21 cellular contexts compared by ENCODE assay signal in the genomic region with DNA sequence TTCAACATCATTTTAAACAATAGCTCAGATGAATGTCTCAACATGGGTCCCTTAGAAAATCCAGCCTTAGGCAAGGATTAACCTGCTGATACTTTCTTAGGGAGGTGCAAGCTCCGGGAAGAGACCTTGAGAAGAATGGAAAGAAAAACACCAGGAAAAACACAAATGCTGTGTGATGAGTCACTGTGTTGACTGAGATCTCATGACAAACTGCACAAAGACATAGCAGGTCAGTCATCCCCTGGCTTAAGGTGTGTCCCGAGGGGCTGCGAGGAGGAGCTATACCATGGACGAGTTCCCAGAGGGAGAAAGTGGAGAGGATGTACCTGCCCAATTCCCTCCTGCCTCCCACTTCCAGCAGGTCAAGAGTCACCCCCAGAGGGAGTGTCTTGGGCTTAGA.
A peak's percentile ranks its signal among the peaks of the same experiment; 100 is the strongest.
DNase-seq lines count a peak whose midpoint lies in the region; ATAC-seq, FAIRE-seq and TF ChIP-seq lines count a peak whose summit lies in the region.
"Had no signal": no experiment of that assay in that cellular context is flagged by ENCODE, and none has a peak within 500 bp of the region (broad histone marks: within the 10 kb centered on the region; RNA-seq: fewer than 3 reads in every experiment).

No MANE protein-coding gene starts in this region.

- no peak for DNase-seq in HCT116 (ENCODE audit: low read depth, low spot score)
- peak; percentile 70 to 92 for DNase-seq in PC-9
- peak; percentile 70 for DNase-seq in epithelial cell of esophagus (ENCODE audit: low read depth)
- peak; percentile 13 for DNase-seq in urothelium cell line (ENCODE audit: low spot score)
- DNase-seq in dedifferentiated amniotic fluid mesenchymal stem cell (ENCODE audit: extremely low spot score) = no peak
- no peak for DNase-seq in Caco-2
- no peak for DNase-seq in GM13976 (ENCODE audit: low spot score)
- DNase-seq: Calu3; CD4-positive, CD25-positive, alpha-beta regulatory T cell; DMS79; GF-D8; HFFc6; IMR-90; Karpas-422; NCI-H1105 treated with DMSO at 0.1 percent for 48 hours; NCI-H1694 treated with DMSO at 0.1 percent for 48 hours; NCI-H69; SW 1271 had no signal

- H3K4me1 ChIP-seq in HCT116 (ENCODE audit: control insufficient read depth in 1 of 2, insufficient read depth in 2 of 2, low read length in 2 of 2) = peaks cover 0 to 6% of the 10 kb centered on the region in 2 experiments; a peak in 1 of 4 replicates
- peaks cover 24% of the 10 kb centered on the region for H3K4me1 ChIP-seq in PC-9 (replicated peaks; ENCODE audit: insufficient read depth)
- H3K4me1 ChIP-seq in Caco-2 = no peaks in the 10 kb centered on the region

- H3K9me3 Mint-ChIP-seq in Caco-2 (ENCODE audit: unreplicated experiment) = no peaks in the 10 kb centered on the region

- no peak for FAIRE-seq in urothelium cell line (lab: Jason Lieb, UNC)
- FAIRE-seq: GM12891, H1 had no signal

- peaks cover 2% of the 10 kb centered on the region for H3K27me3 Mint-ChIP-seq in Caco-2 (ENCODE audit: insufficient read depth, unreplicated experiment)
- H3K27me3 Mint-ChIP-seq: CD4-positive, CD25-positive, alpha-beta regulatory T cell had no signal

- TF ChIP-seq RAD21 in HCT116 (IDR thresholded peaks at IDR 0.05; ENCODE audit: low read depth) = no peak

- in situ Hi-C loops in GM13976 (cut with MboI; ENCODE audit: low sequenced_read_pairs, unreplicated experiment) = no loop called here

- intact Hi-C loops in HCT116 (cut with micrococcal nuclease) = no loop called here
- intact Hi-C loops in PC-9 (cut with micrococcal nuclease; ENCODE audit: unreplicated experiment) = loop anchor here (2.0 to 5.0 kb wide), 3 partner anchors 70 to 384 kb away; no protein-coding TSS in a partner anchor
- intact Hi-C loops in Caco-2 (cut with micrococcal nuclease; ENCODE audit: unreplicated experiment) = no loop called here

- H2AFZ ChIP-seq in HCT116 (ENCODE audit: low read depth, low read length, poor library complexity, severe bottlenecking) (peak overlapping the region; percentile 24), PC-9 (no peak overlapping the region)

- no peak for TF ChIP-seq POLR2A in HCT116 (IDR thresholded peaks at IDR 0.05; ENCODE audit: borderline replicate concordance, extremely low read depth, insufficient read depth, insufficient read length)

- CTCF ChIA-PET in HCT116 (lab: Charles Lee) = no interaction called here
- CTCF ChIA-PET in PC-9 (lab: Charles Lee) = interaction anchor here (0.6 to 0.7 kb wide), 2 partner anchors 78 to 423 kb away, joined by 3 read pairs; no protein-coding TSS in a partner anchor
- CTCF ChIA-PET in Caco-2 (lab: Charles Lee) = no interaction called here

- H3K4me2 ChIP-seq in HCT116 (ENCODE audit: low read length) (no peak overlapping the region), PC-9 (peak overlapping the region; percentile 44; the same call in 1 of the 2 replicates)

- H3K36me3 Mint-ChIP-seq in Caco-2 (ENCODE audit: insufficient read depth, unreplicated experiment) = no peaks in the 10 kb centered on the region
- H3K36me3 Mint-ChIP-seq: CD4-positive, CD25-positive, alpha-beta regulatory T cell had no signal

- H3K9me3 ChIP-seq in HCT116 (ENCODE audit: control insufficient read depth in 1 of 2, insufficient read depth in 1 of 2, low read depth in 1 of 2, low read length in 2 of 2) (no peaks in the 10 kb centered on the region), PC-9 (ENCODE audit: insufficient read depth, low read depth) (no peaks in the 10 kb centered on the region), Caco-2 (no peaks in the 10 kb centered on the region)

- H3K4me1 Mint-ChIP-seq in Caco-2 (ENCODE audit: low read depth, unreplicated experiment) = no peaks in the 10 kb centered on the region
- H3K4me1 Mint-ChIP-seq: B cell; CD4-positive, CD25-positive, alpha-beta regulatory T cell had no signal

- H3F3A ChIP-seq in PC-9 (ENCODE audit: insufficient read depth, low read depth) = peaks cover 19% of the 10 kb centered on the region

- H3K36me3 ChIP-seq in HCT116 (ENCODE audit: control insufficient read depth in 1 of 2, insufficient read depth in 2 of 2, low read length in 2 of 2) (no peaks in the 10 kb centered on the region), PC-9 (ENCODE audit: low read depth) (no peaks in the 10 kb centered on the region), Caco-2 (ENCODE audit: control insufficient read depth, insufficient read depth, low read length) (no peaks in the 10 kb centered on the region)

- H3K9me2 ChIP-seq in HCT116 (ENCODE audit: insufficient read depth) = no peaks in the 10 kb centered on the region
- no peaks in the 10 kb centered on the region for H3K9me2 ChIP-seq in PC-9 (ENCODE audit: insufficient read depth)

- RAD21 ChIA-PET in HCT116 (lab: Charles Lee; ENCODE audit: low non-redundant PET in 1 of 2, low total read pairs in 2 of 2, uncharacterized antibody in 2 of 2, unreplicated experiment in 2 of 2) = no interaction called here

- H3K4me3 ChIP-seq in HCT116 (replicated peaks in 1 of 2; ENCODE audit: low read depth in 1 of 2, low read length in 2 of 2) = no peak overlapping the region
- no peak overlapping the region for H3K4me3 ChIP-seq in PC-9
- no peak overlapping the region for H3K4me3 ChIP-seq in epithelial cell of esophagus (ENCODE audit: low read length)
- H3K4me3 ChIP-seq in Caco-2 (ENCODE audit: low read depth, low read length) = no peak overlapping the region

- H3K27ac ChIP-seq in HCT116 (ENCODE audit: low read depth, low read length) (no peak overlapping the region), PC-9 (peak overlapping the region; percentile 81)

- BruUV-seq in HCT116 (replicated peaks; lab: Mats Ljungman, UMichigan) (no TSS peak), PC-9 (replicated peaks; lab: Mats Ljungman, UMichigan) (no TSS peak), Caco-2 (replicated peaks; lab: Mats Ljungman, UMichigan) (no TSS peak)

- no peaks in the 10 kb centered on the region for H4K20me1 ChIP-seq in HCT116 (ENCODE audit: insufficient read depth)
- no peaks in the 10 kb centered on the region for H4K20me1 ChIP-seq in PC-9 (ENCODE audit: insufficient read depth)

- H3K4me3 Mint-ChIP-seq in Caco-2 (ENCODE audit: unreplicated experiment) = no peak overlapping the region
- H3K4me3 Mint-ChIP-seq: B cell; CD4-positive, CD25-positive, alpha-beta regulatory T cell; HFFc6 had no signal

- POLR2A ChIA-PET in HCT116 (lab: Charles Lee) (interaction anchor here (1.6 kb wide), 1 partner anchor 8 kb away, joined by 5 read pairs; no protein-coding TSS in a partner anchor), PC-9 (lab: Charles Lee; ENCODE audit: unreplicated experiment) (interaction anchor here (0.6 to 0.7 kb wide), 3 partner anchors 115 to 539 kb away, joined by 3 to 17 read pairs (median 3); no protein-coding TSS in a partner anchor), Caco-2 (lab: Charles Lee) (no interaction called here)

- TF ChIP-seq CTCF in HCT116 (IDR thresholded peaks at IDR 0.05 in 2 of 3, conservative IDR thresholded peaks at IDR 0.05 in 1 of 3; ENCODE audit: borderline replicate concordance in 1 of 3, insufficient read depth in 1 of 3, low read depth in 2 of 3, low read length in 2 of 3) (no peak), PC-9 (conservative IDR thresholded peaks at IDR 0.05) (no peak), epithelial cell of esophagus (IDR thresholded peaks at IDR 0.05; ENCODE audit: insufficient read depth, low read depth, low read length, missing control alignments) (no peak), Caco-2 (IDR thresholded peaks at IDR 0.05; ENCODE audit: insufficient read depth in 1 of 2, low read depth in 1 of 2, low read length in 1 of 2, severe bottlenecking in 1 of 2, unreplicated experiment in 1 of 2) (no peak), GM13976 (IDR thresholded peaks at IDR 0.05; ENCODE audit: borderline replicate concordance, control extremely low read depth, extremely low read depth, insufficient read depth, missing control alignments) (no peak)

- H3K79me2 ChIP-seq in HCT116 (ENCODE audit: insufficient read depth, low read length) = no peaks in the 10 kb centered on the region
- H3K79me2 ChIP-seq in PC-9 (ENCODE audit: low read depth) = no peaks in the 10 kb centered on the region

- no peak for ATAC-seq in HCT116

- H3K27ac Mint-ChIP-seq in Caco-2 (ENCODE audit: unreplicated experiment) = no peak overlapping the region
- H3K27ac Mint-ChIP-seq: B cell; CD4-positive, CD25-positive, alpha-beta regulatory T cell; HFFc6 had no signal

- H3K27me3 ChIP-seq in HCT116 (ENCODE audit: insufficient read depth, low read length) = no peaks in the 10 kb centered on the region
- H3K27me3 ChIP-seq in PC-9 (ENCODE audit: insufficient read depth, low read depth) = no peaks in the 10 kb centered on the region
- H3K27me3 ChIP-seq in Caco-2 (replicated peaks; ENCODE audit: control insufficient read depth, insufficient read depth, low read length) = no peaks in the 10 kb centered on the region

- H3K9ac ChIP-seq in HCT116 (ENCODE audit: low read length) = no peak overlapping the region

TF ChIP-seq in HCT116, 20 proteins besides CTCF, POLR2A, EP300 and RAD21:
- TF ChIP-seq FOSL1 (IDR thresholded peaks at IDR 0.05; ENCODE audit: low read depth) (peak; percentile 41; the same call in 1 of the 2 replicates), JUND (IDR thresholded peaks at IDR 0.05) (peak; percentile 41)
- TF ChIP-seq, protein P1, sequence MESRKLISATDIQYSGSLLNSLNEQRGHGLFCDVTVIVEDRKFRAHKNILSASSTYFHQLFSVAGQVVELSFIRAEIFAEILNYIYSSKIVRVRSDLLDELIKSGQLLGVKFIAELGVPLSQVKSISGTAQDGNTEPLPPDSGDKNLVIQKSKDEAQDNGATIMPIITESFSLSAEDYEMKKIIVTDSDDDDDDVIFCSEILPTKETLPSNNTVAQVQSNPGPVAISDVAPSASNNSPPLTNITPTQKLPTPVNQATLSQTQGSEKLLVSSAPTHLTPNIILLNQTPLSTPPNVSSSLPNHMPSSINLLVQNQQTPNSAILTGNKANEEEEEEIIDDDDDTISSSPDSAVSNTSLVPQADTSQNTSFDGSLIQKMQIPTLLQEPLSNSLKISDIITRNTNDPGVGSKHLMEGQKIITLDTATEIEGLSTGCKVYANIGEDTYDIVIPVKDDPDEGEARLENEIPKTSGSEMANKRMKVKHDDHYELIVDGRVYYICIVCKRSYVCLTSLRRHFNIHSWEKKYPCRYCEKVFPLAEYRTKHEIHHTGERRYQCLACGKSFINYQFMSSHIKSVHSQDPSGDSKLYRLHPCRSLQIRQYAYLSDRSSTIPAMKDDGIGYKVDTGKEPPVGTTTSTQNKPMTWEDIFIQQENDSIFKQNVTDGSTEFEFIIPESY (IDR thresholded peaks at IDR 0.05; ENCODE audit: extremely low read depth, insufficient replicate concordance, low read length) = no peak

Comparison
In these comparisons a context has a peak if more than half of its experiments do, and no peak if none do; other contexts are left out.
1. DNase-seq: peak in PC-9 (2 of 2), epithelial cell of esophagus (single experiment) and urothelium cell line (single experiment); none in HCT116 (single experiment), dedifferentiated amniotic fluid mesenchymal stem cell (single experiment), Caco-2 (0 of 2) and GM13976 (single experiment).